18 cellular contexts compared by ENCODE assay signal in genomic region chr4:90540536-90540935, GRCh38.
"Had no signal": no experiment of that assay in that cellular context is flagged by ENCODE, and none has a peak within 500 bp of the region (broad histone marks: within the 10 kb centered on the region; RNA-seq: fewer than 3 reads in every experiment).

No MANE protein-coding gene starts in this region.

- ATAC-seq: K562, SK-N-SH treated with all-trans-retinoic acid at 6 μM for 48 hours had no signal

- DNase-seq: Kasumi-1, MV-4-11, NCI-H1048, NCI-H1105, NCI-H1417, NCI-H1436 treated with DMSO at 0.1 percent for 48 hours, NCI-H1694, NCI-H187 treated with DMSO at 0.1 percent for 48 hours, NCI-H2029 treated with DMSO at 0.1 percent for 48 hours, NCI-H2227 treated with DMSO at 0.1 percent for 48 hours, NCI-H510A, NCI-H524 treated with DMSO at 0.1 percent for 48 hours, NCI-H69, NCI-H774, SHP77, SJCRH30 had no signal
